Comparison of ENCODE assay signal across 18 cellular contexts in the genomic region with DNA sequence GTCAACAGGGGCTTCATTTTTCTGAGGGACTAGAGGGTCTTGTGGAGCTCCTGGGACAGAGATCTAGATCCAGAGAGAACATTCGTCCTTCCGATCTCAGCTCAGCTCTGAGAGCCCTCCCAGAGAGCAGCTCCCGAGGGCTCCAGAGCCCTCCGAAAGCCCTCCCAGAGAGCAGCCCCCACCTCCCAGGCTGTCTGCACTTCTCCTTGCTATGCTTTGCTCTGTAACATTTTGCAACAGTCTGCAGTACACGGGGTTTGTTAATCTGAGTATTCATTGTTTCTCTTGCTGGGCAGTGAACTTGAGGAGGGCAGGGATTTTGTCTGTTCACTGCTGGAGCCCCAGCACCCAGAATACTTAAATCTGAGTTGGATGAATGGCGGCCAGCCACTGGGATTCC. TPM values are rescaled to one million over a fixed set of nuclear protein-coding genes. Genes with fewer than 3 reads are reported as not detected.
A peak's percentile ranks its signal among the peaks of the same experiment; 100 is the strongest.
DNase-seq lines count a peak whose midpoint lies in the region; ATAC-seq and TF ChIP-seq lines count a peak whose summit lies in the region.
"Had no signal": no experiment of that assay in that cellular context is flagged by ENCODE, and none has a peak within 500 bp of the region (broad histone marks: within the 10 kb centered on the region; RNA-seq: fewer than 3 reads in every experiment).

No MANE protein-coding gene starts in this region.

- H2AFZ ChIP-seq in KMS-11 (ENCODE audit: low read depth) = no peak overlapping the region

- intact Hi-C loops in thyroid gland (cut with DNase I) = no loop called here

- no peaks in the 10 kb centered on the region for H4K20me1 ChIP-seq in KMS-11 (ENCODE audit: insufficient read depth)

- no peak overlapping the region for H3K4me3 ChIP-seq in KMS-11 (IDR thresholded peaks at IDR 0.05; ENCODE audit: insufficient read depth, low read depth, low read length)
- H3K4me3 ChIP-seq in coronary artery = no peak overlapping the region
- no peak overlapping the region for H3K4me3 ChIP-seq in thyroid gland (replicated peaks in 1 of 3)
- H3K4me3 ChIP-seq: smooth muscle cell had no signal

- no peaks in the 10 kb centered on the region for H3K27me3 Mint-ChIP-seq in osteocyte (ENCODE audit: unreplicated experiment)
- H3K27me3 Mint-ChIP-seq: effector memory CD8-positive, alpha-beta T cell had no signal

- no peak for TF ChIP-seq POLR2A in thyroid gland (IDR thresholded peaks at IDR 0.05)

- H3K27me3 ChIP-seq in KMS-11 (ENCODE audit: insufficient read depth, low read depth) (peaks cover 4% of the 10 kb centered on the region; the same call in 1 of the 2 replicates), thyroid gland (no peaks in the 10 kb centered on the region)
- H3K27me3 ChIP-seq: BE2C had no signal

- DNase-seq in CD1c-positive myeloid dendritic cell (ENCODE audit: extremely low spot score) (peak; percentile 35), coronary artery (ENCODE audit: low spot score) (no peak), osteocyte (ENCODE audit: extremely low spot score, unreplicated experiment) (no peak), thyroid gland (no peak)
- no peak for DNase-seq in effector CD8-positive, alpha-beta T cell (lab: John Stamatoyannopoulos, UW)
- no peak for DNase-seq in stimulated activated CD4-positive, alpha-beta T cell treated with anti-CD3 and anti-CD28 coated beads, Interleukin-2, amount 100 ng/mL, for 48 hours
- DNase-seq: activated CD4-positive, alpha-beta T cell treated with anti-CD3 and anti-CD28 coated beads, Interleukin-2, amount 50 U/mL, for 1 hour; BE2C; effector memory CD8-positive, alpha-beta T cell; EL; RPMI8226 had no signal

- no peaks in the 10 kb centered on the region for H3K9me3 ChIP-seq in thyroid gland
- H3K9me3 ChIP-seq: BE2C had no signal

- H3K27ac ChIP-seq in KMS-11 = no peak overlapping the region
- H3K27ac ChIP-seq in coronary artery = peak overlapping the region; percentile 21 to 36
- H3K27ac ChIP-seq in thyroid gland = no peak overlapping the region

- H3K4me1 Mint-ChIP-seq in osteocyte (ENCODE audit: unreplicated experiment) = peaks cover 36% of the 10 kb centered on the region

- H3K9ac ChIP-seq in KMS-11 = no peak overlapping the region; the same call in 1 of the 2 replicates

- H3K36me3 Mint-ChIP-seq in osteocyte (ENCODE audit: unreplicated experiment) = no peaks in the 10 kb centered on the region

- no peak overlapping the region for H3K4me3 Mint-ChIP-seq in osteocyte (ENCODE audit: unreplicated experiment)

- H3K9me3 Mint-ChIP-seq in osteocyte (ENCODE audit: unreplicated experiment) = no peaks in the 10 kb centered on the region
- H3K9me3 Mint-ChIP-seq: activated T-helper 2 cell treated with anti-CD3 and anti-CD28 coated beads, Interferon-gamma antibody, Interleukin-2, Interleukin-4, amounts not matched to agents 10 μg/mL and 5 μg/mL and 100 μg/mL, durations not matched to agents 14 hours and 24 hours and 36 hours; effector memory CD8-positive, alpha-beta T cell had no signal

- peaks cover 30% of the 10 kb centered on the region for H3K79me2 ChIP-seq in KMS-11 (ENCODE audit: insufficient read depth, low read depth)

- peaks cover 20% of the 10 kb centered on the region for H3K4me1 ChIP-seq in KMS-11 (ENCODE audit: low read depth, poor library complexity, severe bottlenecking)
- peaks cover 31 to 36% of the 10 kb centered on the region in 2 donors for H3K4me1 ChIP-seq in thyroid gland
- H3K4me1 ChIP-seq: BE2C had no signal

- WGBS in thyroid gland, 2 donors = 69 to 70% methylated on average over 5 to 6 of the region's 6 CpGs

- H3K4me2 ChIP-seq in KMS-11 = peak overlapping the region; percentile 98; the same call in 1 of the 2 replicates
- H3K4me2 ChIP-seq: smooth muscle cell had no signal

- no peaks in the 10 kb centered on the region for H3K36me3 ChIP-seq in KMS-11 (ENCODE audit: insufficient read depth)
- H3K36me3 ChIP-seq in thyroid gland = peaks cover 0 to 2% of the 10 kb centered on the region in 2 donors

- peak overlapping the region; percentile 27 for H3K27ac Mint-ChIP-seq in osteocyte (ENCODE audit: unreplicated experiment)
- H3K27ac Mint-ChIP-seq: activated T-helper 2 cell treated with anti-CD3 and anti-CD28 coated beads, Interferon-gamma antibody, Interleukin-2, Interleukin-4, amounts not matched to agents 10 μg/mL and 5 μg/mL and 100 μg/mL, durations not matched to agents 14 hours and 24 hours and 36 hours had no signal

- TF ChIP-seq CTCF in KMS-11 (conservative IDR thresholded peaks at IDR 0.05; ENCODE audit: low read depth, low read length) = no peak
- no peak for TF ChIP-seq CTCF in coronary artery (IDR thresholded peaks at IDR 0.05)
- no peak for TF ChIP-seq CTCF in osteocyte (IDR thresholded peaks at IDR 0.05)
- TF ChIP-seq CTCF in thyroid gland (IDR thresholded peaks at IDR 0.05) = no peak

- no peak for ATAC-seq in GM21381 (IDR thresholded peaks at IDR 0.05; ENCODE audit: unreplicated experiment)
- ATAC-seq: effector memory CD8-positive, alpha-beta T cell had no signal

RNA-seq across cellular contexts. Expression of a gene that starts 2.6 kb away (rescaled TPM):
- total RNA-seq in osteocyte = 50.0 and 56.1 TPM in 2 replicates
- 10 to 100 TPM; 46.2 to 90.5 (median 60.4) TPM for total RNA-seq in thyroid gland

RNA-seq across cellular contexts. Expression of a gene that starts 28.3 kb away (rescaled TPM):
- total RNA-seq in osteocyte = 6.9 and 8.3 TPM in 2 replicates
- total RNA-seq in thyroid gland = 10 to 100 TPM in 1 of 4 donors, 1 to 10 TPM in 2, under 1 TPM in 1; 0.81 to 10.1 (median 3.3) TPM

RNA-seq across cellular contexts. Expression of a gene that starts 31.3 kb away (rescaled TPM):
- not detected in 2 replicates for total RNA-seq in osteocyte
- total RNA-seq in thyroid gland = not detected
- total RNA-seq: activated T-helper 2 cell treated with anti-CD3 and anti-CD28 coated beads, Interferon-gamma antibody, Interleukin-2, Interleukin-4, amounts not matched to agents 10 μg/mL and 5 μg/mL and 100 μg/mL, durations not matched to agents 14 hours and 24 hours and 36 hours; bronchial epithelial cell; MCF 10A; smooth muscle cell; T-helper 2 cell treated with Interferon-gamma antibody and Interleukin-4, amounts not matched to agents 100 ng/mL and 5 ng/mL, for 36 hours had no signal

RNA-seq across cellular contexts. Expression of a gene that starts 47.3 kb away (rescaled TPM):
- 16.5 and 16.6 TPM in 2 replicates for total RNA-seq in osteocyte
- 10 to 100 TPM in 3 of 4 donors, 1 to 10 TPM in 1; 4.2 to 15.8 (median 12.3) TPM for total RNA-seq in thyroid gland

RNA-seq across cellular contexts. Expression of a gene that starts 50.9 kb away (rescaled TPM):
- total RNA-seq in osteocyte = 282 and 283 TPM in 2 replicates
- total RNA-seq in thyroid gland = 10 to 100 TPM; 15.7 to 23.3 (median 18.3) TPM

Comparison
In these comparisons a context has a peak if more than half of its experiments do, and no peak if none do; other contexts are left out.
1. H3K27ac ChIP-seq: peak in coronary artery (2 of 2); none in KMS-11 (single experiment) and thyroid gland (0 of 3).